9 cellular contexts compared by ENCODE assay signal in the genomic region with DNA sequence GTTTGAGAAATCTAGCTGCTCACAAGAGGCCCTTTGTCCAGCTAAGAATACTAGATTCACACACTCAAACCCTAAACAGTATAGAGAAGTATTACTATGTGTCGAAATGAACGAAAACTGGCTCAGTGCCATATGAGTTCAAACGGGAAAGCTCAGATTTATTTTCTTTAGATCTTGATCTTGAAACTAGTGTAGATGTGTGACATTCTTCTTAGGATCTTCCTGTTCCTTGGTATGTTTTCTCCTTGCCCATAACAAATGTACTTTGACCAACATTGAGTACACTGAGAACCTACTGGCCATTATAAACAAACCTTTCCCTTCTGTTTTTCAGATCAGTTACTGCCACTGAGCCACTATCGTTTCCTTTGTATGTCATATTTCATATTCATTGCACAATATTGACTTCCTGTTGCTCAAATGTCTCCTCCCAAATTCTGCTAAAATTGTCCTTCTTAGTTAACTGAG. TPM values are rescaled to one million over a fixed set of nuclear protein-coding genes. Genes with fewer than 3 reads are reported as not detected.
DNase-seq lines count a peak whose midpoint lies in the region; FAIRE-seq and TF ChIP-seq lines count a peak whose summit lies in the region.
"Had no signal": no experiment of that assay in that cellular context is flagged by ENCODE, and none has a peak within 500 bp of the region (broad histone marks: within the 10 kb centered on the region; RNA-seq: fewer than 3 reads in every experiment).

No MANE protein-coding gene starts in this region.

- H3K4me1 ChIP-seq in esophagus squamous epithelium (peaks cover 0 to 30% (median 17%) of the 10 kb centered on the region in 3 donors), parathyroid adenoma (peaks cover 3% of the 10 kb centered on the region)

- peak overlapping the region; percentile 14 to 59 (median 44) for H3K27ac ChIP-seq in esophagus squamous epithelium
- no peak overlapping the region for H3K27ac ChIP-seq in parathyroid adenoma

- H3K4me2 ChIP-seq in parathyroid adenoma (ENCODE audit: low read length), result no peak overlapping the region

- TF ChIP-seq CTCF in esophagus squamous epithelium (IDR thresholded peaks at IDR 0.05), result no peak
- no peak for TF ChIP-seq CTCF in parathyroid adenoma (IDR thresholded peaks at IDR 0.05)

- no peak overlapping the region for H3K9ac ChIP-seq in parathyroid adenoma

- in situ Hi-C loops in ACHN (cut with HindIII; ENCODE audit: low pct_ligation_motif_present, low pct_unique_long_range_greater_than_20kb, low sequenced_read_pairs), result no loop called here

- DNase-seq in COLO829 (ENCODE audit: low spot score), result peak; percentile 82
- peak; percentile 57 for DNase-seq in NOMO-1 treated with dmso at 0.1 percent for 144 hours (lab: John Stamatoyannopoulos, UW; ENCODE audit: unreplicated experiment)
- no peak for DNase-seq in esophagus squamous epithelium (lab: John Stamatoyannopoulos, UW)
- DNase-seq in glomerular visceral epithelial cell (ENCODE audit: extremely low spot score), result no peak
- DNase-seq in ACHN, result no peak
- DNase-seq in AG08395 (ENCODE audit: low spot score), result no peak
- DNase-seq in H54 (ENCODE audit: insufficient read length, low spot score), result no peak
- DNase-seq: activated T-cell treated with anti-CD3 and anti-CD28 coated beads, Interleukin-2, amount 50 U/mL, for 24 hours had no signal

- H2AFZ ChIP-seq in parathyroid adenoma, result peak overlapping the region; percentile 39

- no peaks in the 10 kb centered on the region for H3K36me3 ChIP-seq in esophagus squamous epithelium
- H3K36me3 ChIP-seq in parathyroid adenoma (ENCODE audit: control insufficient read depth, insufficient read depth, low read length), result no peaks in the 10 kb centered on the region

- H3K4me3 ChIP-seq in esophagus squamous epithelium, result peak overlapping the region in 1 of 4 donors; percentile 28
- no peak overlapping the region for H3K4me3 ChIP-seq in parathyroid adenoma (ENCODE audit: low read depth, low read length)

- no peak for TF ChIP-seq POLR2A in esophagus squamous epithelium (IDR thresholded peaks at IDR 0.05)
- TF ChIP-seq POLR2A in H54 (IDR thresholded peaks at IDR 0.05; ENCODE audit: low read depth, low read length), result no peak

- intact Hi-C loops in esophagus squamous epithelium (cut with DNase I), result no loop called here

- no peak for FAIRE-seq in H54 (lab: Jason Lieb, UNC)

- H3K79me2 ChIP-seq in parathyroid adenoma, result no peaks in the 10 kb centered on the region

- H3K27me3 ChIP-seq in esophagus squamous epithelium (no peaks in the 10 kb centered on the region), parathyroid adenoma (ENCODE audit: control insufficient read depth, insufficient read depth, low read length) (no peaks in the 10 kb centered on the region)

- 11 to 14% methylated on average over 4 of the region's 4 CpGs for WGBS in esophagus squamous epithelium, 2 donors

- H3K9me3 ChIP-seq in esophagus squamous epithelium (no peaks in the 10 kb centered on the region), parathyroid adenoma (ENCODE audit: control insufficient read depth, low read length) (no peaks in the 10 kb centered on the region)

RNA-seq across cellular contexts. Expression of a gene that starts 21.3 kb away (rescaled TPM):
- not detected for total RNA-seq in esophagus squamous epithelium

Comparison
In these comparisons a context has a peak if more than half of its experiments do, and no peak if none do; other contexts are left out.
1. DNase-seq: peak in COLO829 (single experiment) and NOMO-1 treated with dmso at 0.1 percent for 144 hours (single experiment); none in esophagus squamous epithelium (single experiment), glomerular visceral epithelial cell (single experiment), ACHN (single experiment), AG08395 (single experiment) and H54 (single experiment).